Comparison of ENCODE assay signal across 1 cellular context in the genomic region with DNA sequence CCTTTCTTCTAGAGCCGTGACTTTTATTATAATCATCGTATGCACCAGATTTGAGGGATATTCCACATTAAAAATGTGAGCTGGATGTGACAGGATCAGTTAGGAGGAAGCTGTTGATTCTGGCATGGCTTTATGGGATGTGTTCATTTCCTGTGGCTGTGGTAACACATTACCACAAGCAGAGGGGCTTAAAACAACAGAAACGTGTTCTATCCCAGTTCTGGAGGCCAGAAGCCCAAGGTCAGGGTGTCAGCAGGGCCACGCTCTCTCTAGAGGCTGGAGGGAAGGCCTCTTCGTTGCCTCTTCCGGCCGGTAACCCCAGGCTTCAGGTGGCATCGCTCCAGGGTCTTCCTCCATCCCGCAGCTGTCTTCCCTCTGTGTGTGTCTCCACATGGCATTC.
TF ChIP-seq lines count a peak whose summit lies in the region.

No MANE protein-coding gene starts in this region.

TF ChIP-seq in HepG2, 621 proteins besides CTCF, POLR2A, EP300 and RAD21:
- TF ChIP-seq FOXC1 (CRISPR knock-in tag; IDR thresholded peaks at IDR 0.05; ENCODE audit: borderline replicate concordance) = no peak
- no peak for TF ChIP-seq SP5 (CRISPR knock-in tag; IDR thresholded peaks at IDR 0.05; ENCODE audit: borderline replicate concordance, low read depth)
- no peak for TF ChIP-seq ZNF235 (CRISPR knock-in tag; IDR thresholded peaks at IDR 0.05; ENCODE audit: borderline replicate concordance)
- no peak for TF ChIP-seq KDM5B (CRISPR knock-in tag; IDR thresholded peaks at IDR 0.05; ENCODE audit: borderline replicate concordance)
- TF ChIP-seq, protein P1, sequence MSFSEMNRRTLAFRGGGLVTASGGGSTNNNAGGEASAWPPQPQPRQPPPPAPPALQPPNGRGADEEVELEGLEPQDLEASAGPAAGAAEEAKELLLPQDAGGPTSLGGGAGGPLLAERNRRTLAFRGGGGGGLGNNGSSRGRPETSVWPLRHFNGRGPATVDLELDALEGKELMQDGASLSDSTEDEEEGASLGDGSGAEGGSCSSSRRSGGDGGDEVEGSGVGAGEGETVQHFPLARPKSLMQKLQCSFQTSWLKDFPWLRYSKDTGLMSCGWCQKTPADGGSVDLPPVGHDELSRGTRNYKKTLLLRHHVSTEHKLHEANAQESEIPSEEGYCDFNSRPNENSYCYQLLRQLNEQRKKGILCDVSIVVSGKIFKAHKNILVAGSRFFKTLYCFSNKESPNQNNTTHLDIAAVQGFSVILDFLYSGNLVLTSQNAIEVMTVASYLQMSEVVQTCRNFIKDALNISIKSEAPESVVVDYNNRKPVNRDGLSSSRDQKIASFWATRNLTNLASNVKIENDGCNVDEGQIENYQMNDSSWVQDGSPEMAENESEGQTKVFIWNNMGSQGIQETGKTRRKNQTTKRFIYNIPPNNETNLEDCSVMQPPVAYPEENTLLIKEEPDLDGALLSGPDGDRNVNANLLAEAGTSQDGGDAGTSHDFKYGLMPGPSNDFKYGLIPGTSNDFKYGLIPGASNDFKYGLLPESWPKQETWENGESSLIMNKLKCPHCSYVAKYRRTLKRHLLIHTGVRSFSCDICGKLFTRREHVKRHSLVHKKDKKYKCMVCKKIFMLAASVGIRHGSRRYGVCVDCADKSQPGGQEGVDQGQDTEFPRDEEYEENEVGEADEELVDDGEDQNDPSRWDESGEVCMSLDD (CRISPR knock-in tag; IDR thresholded peaks at IDR 0.05; ENCODE audit: borderline replicate concordance) = no peak
- no peak for TF ChIP-seq NR1H2 (CRISPR knock-in tag; IDR thresholded peaks at IDR 0.05; ENCODE audit: borderline replicate concordance, low read depth)
- TF ChIP-seq ZNF841 (CRISPR knock-in tag; IDR thresholded peaks at IDR 0.05; ENCODE audit: borderline replicate concordance) = no peak
- no peak for TF ChIP-seq ZFP36 (IDR thresholded peaks at IDR 0.05; ENCODE audit: borderline replicate concordance, low read depth, low read length, partially characterized antibody)
- no peak for TF ChIP-seq CBX1 (IDR thresholded peaks at IDR 0.05; ENCODE audit: low read depth)
- TF ChIP-seq ZNF3 (CRISPR knock-in tag; IDR thresholded peaks at IDR 0.05) = no peak
- TF ChIP-seq NCOA1 (CRISPR knock-in tag; IDR thresholded peaks at IDR 0.05) = no peak
- TF ChIP-seq ZNF781 (CRISPR knock-in tag; IDR thresholded peaks at IDR 0.05; ENCODE audit: borderline replicate concordance, not compliant biosample characterization) = no peak
